Comparison of ENCODE assay signal across 8 cellular contexts in the genomic region with DNA sequence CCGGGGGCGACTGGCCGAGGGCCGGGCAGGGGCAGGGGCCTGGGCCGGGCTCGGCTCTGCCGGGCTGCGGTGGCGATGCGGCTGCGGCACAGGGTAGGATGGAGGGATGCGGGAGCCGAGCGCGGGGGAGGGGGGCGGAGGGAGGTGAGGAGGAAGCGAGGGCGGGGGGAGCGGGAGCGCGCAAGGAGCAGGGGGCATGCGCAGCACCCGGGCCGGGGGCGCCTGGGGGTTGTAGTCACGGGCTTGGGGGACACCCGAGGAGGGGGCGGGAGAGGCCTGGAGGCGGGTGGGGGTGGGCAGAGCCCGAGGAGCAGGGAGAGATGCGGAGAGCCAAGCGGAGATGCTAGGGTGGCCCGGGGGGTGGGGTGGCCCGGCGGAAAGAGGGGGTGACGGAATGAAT. TPM values are rescaled to one million over a fixed set of nuclear protein-coding genes. Genes with fewer than 3 reads are reported as not detected.
DNase-seq lines count a peak whose midpoint lies in the region; ATAC-seq, FAIRE-seq and TF ChIP-seq lines count a peak whose summit lies in the region.

STX1B (minus strand) TSS at position 100 of the 400 bp plus-strand sequence. CDS start 242 bp downstream, outside the sequence.

- no peaks in the 10 kb centered on the region for H4K20me1 ChIP-seq in hepatocyte (ENCODE audit: insufficient read depth, poor library complexity, severe bottlenecking)
- no peaks in the 10 kb centered on the region for H4K20me1 ChIP-seq in PC-3 (ENCODE audit: low read length)

- no peaks in the 10 kb centered on the region for H3K36me3 Mint-ChIP-seq in activated T-helper 17 cell treated with anti-CD3 and anti-CD28 coated beads, Interleukin-2, amount 50 U/mL, for 72 hours (ENCODE audit: low read depth)

- peak within 1 kb of the TSS; percentile 47 for H3K4me3 Mint-ChIP-seq in activated T-helper 17 cell treated with anti-CD3 and anti-CD28 coated beads, Interleukin-2, amount 50 U/mL, for 72 hours

- ATAC-seq in A549 (no peak), PC-3 (no peak)
- peak; percentile 35 for ATAC-seq in activated T-helper 17 cell treated with anti-CD3 and anti-CD28 coated beads, Interleukin-2, amount 50 U/mL, for 72 hours (replicated peaks)

- TF ChIP-seq RAD21 in A549 (conservative IDR thresholded peaks at IDR 0.05 in 1 of 2, IDR thresholded peaks at IDR 0.05 in 1 of 2): no peak

- H3K9me3 ChIP-seq in A549 (no peaks in the 10 kb centered on the region), hepatocyte (ENCODE audit: low read depth) (no peaks in the 10 kb centered on the region), PC-3 (ENCODE audit: low read length) (no peaks in the 10 kb centered on the region), spleen (no peaks in the 10 kb centered on the region)

- H3K4me2 ChIP-seq in A549 (peak within 1 kb of the TSS; percentile 47; the same call in 2 of the 3 replicates), hepatocyte (peak within 1 kb of the TSS; percentile 73), PC-3 (ENCODE audit: low read length) (no peak within 1 kb of the TSS)

- no peak for FAIRE-seq in A549 (lab: Jason Lieb, UNC)

- WGBS in A549 (ENCODE audit: missing lambda C conversion rate): 59% methylated on average over 3 of the region's 36 CpGs
- 1% methylated on average over 12 of the region's 36 CpGs for WGBS in hepatocyte (ENCODE audit: low lambda C conversion rate, missing lambda C conversion rate)
- WGBS in spleen, 5 donors: 2 to 4% (median 3%) methylated on average over 10 to 36 of the region's 36 CpGs

- no peak for TF ChIP-seq EP300 in A549 (IDR thresholded peaks at IDR 0.05)

- H3K9ac ChIP-seq in PC-3 (ENCODE audit: low read length): no peak within 1 kb of the TSS

- CTCF ChIA-PET in A549 (lab: Yijun Ruan, JAX) (no interaction called here), PC-3 (lab: Charles Lee) (no interaction called here)

- intact Hi-C loops in PC-3 (cut with micrococcal nuclease): no loop called here
- intact Hi-C loops in spleen (cut with DNase I; ENCODE audit: low total_unique reads): no loop called here

- no peak within 1 kb of the TSS for H3K4me3 ChIP-seq in A549
- H3K4me3 ChIP-seq in hepatocyte: no peak within 1 kb of the TSS
- H3K4me3 ChIP-seq in PC-3 (ENCODE audit: low read length): no peak within 1 kb of the TSS
- H3K4me3 ChIP-seq in spleen: peak within 1 kb of the TSS in 4 of 8 donors; percentile 13 to 63 (median 25)

- peaks cover 4% of the 10 kb centered on the region for H3K4me1 Mint-ChIP-seq in activated T-helper 17 cell treated with anti-CD3 and anti-CD28 coated beads, Interleukin-2, amount 50 U/mL, for 72 hours

- peak within 1 kb of the TSS; percentile 26 for H2AFZ ChIP-seq in hepatocyte
- H2AFZ ChIP-seq in PC-3 (ENCODE audit: low read length): no peak within 1 kb of the TSS

- H3K27me3 Mint-ChIP-seq in activated T-helper 17 cell treated with anti-CD3 and anti-CD28 coated beads, Interleukin-2, amount 50 U/mL, for 72 hours: peaks cover 30% of the 10 kb centered on the region

- TF ChIP-seq POLR2A in A549 (IDR thresholded peaks at IDR 0.05; ENCODE audit: low read length) (no peak), spleen (IDR thresholded peaks at IDR 0.05) (no peak)

- H3K79me2 ChIP-seq in hepatocyte: no peaks in the 10 kb centered on the region
- no peaks in the 10 kb centered on the region for H3K79me2 ChIP-seq in PC-3 (ENCODE audit: low read length)

- H3K9me2 ChIP-seq in hepatocyte (replicated peaks; ENCODE audit: insufficient read depth) (no peaks in the 10 kb centered on the region), PC-3 (replicated peaks; ENCODE audit: low read length) (no peaks in the 10 kb centered on the region)

- H3K4me1 ChIP-seq in A549: peaks cover 5% of the 10 kb centered on the region; the same call in 1 of the 3 replicates
- no peaks in the 10 kb centered on the region for H3K4me1 ChIP-seq in hepatocyte (ENCODE audit: insufficient read depth)
- peaks cover 7% of the 10 kb centered on the region; the same call in 1 of the 2 replicates for H3K4me1 ChIP-seq in PC-3 (ENCODE audit: insufficient read depth, low read length)
- H3K4me1 ChIP-seq in spleen: peaks cover 0 to 13% (median 6%) of the 10 kb centered on the region in 6 donors

- no peaks in the 10 kb centered on the region for H3F3A ChIP-seq in PC-3 (ENCODE audit: low read length, unreplicated experiment)

- H3K27ac Mint-ChIP-seq in activated T-helper 17 cell treated with anti-CD3 and anti-CD28 coated beads, Interleukin-2, amount 50 U/mL, for 72 hours: peak within 1 kb of the TSS; percentile 26

- H3K36me3 ChIP-seq in hepatocyte (replicated peaks; ENCODE audit: insufficient read depth, low read depth) (no peaks in the 10 kb centered on the region), PC-3 (ENCODE audit: low read depth, low read length) (no peaks in the 10 kb centered on the region), spleen (no peaks in the 10 kb centered on the region)

- no peaks in the 10 kb centered on the region for H3K9me3 Mint-ChIP-seq in activated T-helper 17 cell treated with anti-CD3 and anti-CD28 coated beads, Interleukin-2, amount 50 U/mL, for 72 hours

- TF ChIP-seq CTCF in A549 (IDR thresholded peaks at IDR 0.05) (no peak), hepatocyte (IDR thresholded peaks at IDR 0.05; ENCODE audit: poor library complexity) (no peak), PC-3 (conservative IDR thresholded peaks at IDR 0.05; ENCODE audit: low read depth, low read length) (no peak), spleen (IDR thresholded peaks at IDR 0.05 in 8 of 11, conservative IDR thresholded peaks at IDR 0.05 in 3 of 11) (no peak)

- no TSS peak for BruUV-seq in PC-3 (replicated peaks; lab: Mats Ljungman, UMichigan)

- peaks cover 36% of the 10 kb centered on the region for H3K27me3 ChIP-seq in hepatocyte
- no peaks in the 10 kb centered on the region for H3K27me3 ChIP-seq in PC-3 (ENCODE audit: low read length)
- peaks cover 0 to 65% (median 20%) of the 10 kb centered on the region in 7 donors for H3K27me3 ChIP-seq in spleen (replicated peaks in 1 of 7)

- POLR2A ChIA-PET in A549 (lab: Yijun Ruan, JAX): no interaction called here
- POLR2A ChIA-PET in PC-3 (lab: Charles Lee; ENCODE audit: unreplicated experiment): no interaction called here

- H3K27ac ChIP-seq in A549 (peak within 1 kb of the TSS in 1 of 2 experiments; percentile 77; a peak in 3 of 6 replicates), hepatocyte (no peak within 1 kb of the TSS), PC-3 (ENCODE audit: low read length) (no peak within 1 kb of the TSS), spleen (no peak within 1 kb of the TSS)

- DNase-seq in A549 (ENCODE audit: low read depth in 1 of 2, low spot score in 1 of 2) (no peak), NCI-H1694 (lab: John Stamatoyannopoulos, UW) (peak; percentile 38), hepatocyte (ENCODE audit: low spot score) (peak; percentile 55), PC-3 (no peak), NCI-H128 (lab: John Stamatoyannopoulos, UW; ENCODE audit: unreplicated experiment) (no peak), spleen (no peak)
- peak; percentile 9 to 19 for DNase-seq in stimulated activated CD8-positive, alpha-beta memory T cell treated with anti-CD3 and anti-CD28 coated beads, Interleukin-15, amount 100 ng/mL, for 4 hours (ENCODE audit: low read depth in 2 of 2)

TF ChIP-seq in A549, 52 proteins besides CTCF, POLR2A, EP300 and RAD21:
- no peak for TF ChIP-seq KDM5A (IDR thresholded peaks at IDR 0.05)
- no peak for TF ChIP-seq TFCP2L1 (CRISPR knock-in tag; IDR thresholded peaks at IDR 0.05)
- TF ChIP-seq CHD2 (IDR thresholded peaks at IDR 0.05; ENCODE audit: low read length, partially characterized antibody): no peak
- TF ChIP-seq EHMT2 (IDR thresholded peaks at IDR 0.05; ENCODE audit: low read depth): no peak
- TF ChIP-seq, protein P1, sequence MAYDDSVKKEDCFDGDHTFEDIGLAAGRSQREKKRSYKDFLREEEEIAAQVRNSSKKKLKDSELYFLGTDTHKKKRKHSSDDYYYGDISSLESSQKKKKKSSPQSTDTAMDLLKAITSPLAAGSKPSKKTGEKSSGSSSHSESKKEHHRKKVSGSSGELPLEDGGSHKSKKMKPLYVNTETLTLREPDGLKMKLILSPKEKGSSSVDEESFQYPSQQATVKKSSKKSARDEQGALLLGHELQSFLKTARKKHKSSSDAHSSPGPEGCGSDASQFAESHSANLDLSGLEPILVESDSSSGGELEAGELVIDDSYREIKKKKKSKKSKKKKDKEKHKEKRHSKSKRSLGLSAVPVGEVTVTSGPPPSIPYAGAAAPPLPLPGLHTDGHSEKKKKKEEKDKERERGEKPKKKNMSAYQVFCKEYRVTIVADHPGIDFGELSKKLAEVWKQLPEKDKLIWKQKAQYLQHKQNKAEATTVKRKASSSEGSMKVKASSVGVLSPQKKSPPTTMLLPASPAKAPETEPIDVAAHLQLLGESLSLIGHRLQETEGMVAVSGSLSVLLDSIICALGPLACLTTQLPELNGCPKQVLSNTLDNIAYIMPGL (CRISPR knock-in tag; IDR thresholded peaks at IDR 0.05; ENCODE audit: borderline replicate concordance): no peak
- no peak for TF ChIP-seq HOXB13 (CRISPR knock-in tag; IDR thresholded peaks at IDR 0.05; ENCODE audit: low read depth)
- TF ChIP-seq TP53 (CRISPR knock-in tag; IDR thresholded peaks at IDR 0.05): no peak

RNA-seq across cellular contexts. Expression of gene STX1B, which starts in this region (rescaled TPM):
- polyA plus RNA-seq in A549 (2011; rRNA removed) (2.6 and 2.7 TPM in 2 replicates), A549 (2017; fragmentation: RNase III; extraction: RNeasy Plus Mini Kit Qiagen cat#74134 plus additional on column Dnase treatment) (2.4 to 4.4 TPM (median 2.8 TPM) in 3 replicates), hepatocyte (2.0 and 2.7 TPM in 2 replicates), spleen (1 to 10 TPM in 1 of 3 donors, under 1 TPM in 2; 0.29 to 1.2 (median 0.43) TPM)
- 2.4 and 2.5 TPM in 2 replicates for polyA plus RNA-seq in A549 (2012; cell fraction: cytosol; rRNA removed)
- 14.1 and 14.8 TPM in 2 replicates for polyA plus RNA-seq in A549 (2012; cell fraction: nucleus; rRNA removed)
- 7.2 and 9.9 TPM in 2 replicates for polyA minus RNA-seq in A549 (2011; rRNA and poly(A)+ RNA removed)
- total RNA-seq in activated T-helper 17 cell treated with anti-CD3 and anti-CD28 coated beads, Interleukin-2, amount 50 U/mL, for 72 hours: under 1 TPM; 0.17 to 0.95 TPM
- total RNA-seq in hepatocyte (0.87 and 1.6 TPM in 2 replicates), PC-3 (2014; rRNA removed) (1.5 and 2.4 TPM in 2 replicates), spleen (1 to 10 TPM in 5 of 7 donors, under 1 TPM in 2; 0.46 to 4.2 (median 1.8) TPM)

Comparison
In these comparisons a context has a peak if more than half of its experiments do, and no peak if none do; other contexts are left out.
1. Peak in ATAC-seq in activated T-helper 17 cell treated with anti-CD3 and anti-CD28 coated beads, Interleukin-2, amount 50 U/mL, for 72 hours; RNA of the gene not detected or under 1 TPM.
2. DNase-seq: peak in NCI-H1694 (single experiment), hepatocyte (single experiment) and stimulated activated CD8-positive, alpha-beta memory T cell treated with anti-CD3 and anti-CD28 coated beads, Interleukin-15, amount 100 ng/mL, for 4 hours (2 of 2); none in A549 (0 of 2), PC-3 (single experiment), NCI-H128 (single experiment) and spleen (single experiment).